ENCODE assay signal across 21 cellular contexts in genomic region chr2:201167546-201167945, GRCh38. TPM values are rescaled to one million over a fixed set of nuclear protein-coding genes. Genes with fewer than 3 reads are reported as not detected.
DNase-seq lines count a peak whose midpoint lies in the region; ATAC-seq and TF ChIP-seq lines count a peak whose summit lies in the region.
"Had no signal": no experiment of that assay in that cellular context is flagged by ENCODE, and none has a peak within 500 bp of the region (broad histone marks: within the 10 kb centered on the region; RNA-seq: fewer than 3 reads in every experiment).

No MANE protein-coding gene starts in this region.

- no peak for ATAC-seq in activated B cell treated with CpG ODN at 0.5 μM for 24 hours (ENCODE audit: low read depth)
- ATAC-seq in right cardiac atrium, result peak; percentile 6 to 8
- ATAC-seq in stimulated activated effector memory CD8-positive, alpha-beta T cell treated with anti-CD3 and anti-CD28 coated beads, Interleukin-12 subunit alpha, Interleukin-12 subunit beta, amount 100 ng/mL, for 72 hours, result peak; percentile 44
- no peak for ATAC-seq in GM21390 (IDR thresholded peaks at IDR 0.05; ENCODE audit: unreplicated experiment)
- ATAC-seq: CD8-positive, alpha-beta T cell had no signal

- 99% methylated on average over 3 of the region's 3 CpGs for WGBS in right cardiac atrium

- H3K27ac Mint-ChIP-seq in activated CD4-positive, alpha-beta memory T cell treated with anti-CD3 and anti-CD28 coated beads for 36 hours, result peak overlapping the region; percentile 19
- no peak overlapping the region for H3K27ac Mint-ChIP-seq in activated CD4-positive, alpha-beta memory T cell treated with anti-CD3 and anti-CD28 coated beads, Interleukin-2, amount 10 ng/mL, durations not matched to agents 7 days and 5 days
- H3K27ac Mint-ChIP-seq in activated B cell treated with CpG ODN at 0.5 μM for 24 hours, result peak overlapping the region; percentile 73
- peak overlapping the region; percentile 53 for H3K27ac Mint-ChIP-seq in stimulated activated effector memory CD8-positive, alpha-beta T cell treated with anti-CD3 and anti-CD28 coated beads, Interleukin-12 subunit alpha, Interleukin-12 subunit beta, amount 100 ng/mL, for 72 hours
- H3K27ac Mint-ChIP-seq: CD8-positive, alpha-beta T cell had no signal

- DNase-seq in activated CD4-positive, alpha-beta memory T cell treated with anti-CD3 and anti-CD28 coated beads for 36 hours, result no peak
- DNase-seq in activated CD4-positive, alpha-beta memory T cell treated with anti-CD3 and anti-CD28 coated beads, Interleukin-2, amount 10 ng/mL, durations not matched to agents 7 days and 5 days, result no peak
- DNase-seq in activated B cell treated with CpG ODN at 0.5 μM for 24 hours (no peak), right cardiac atrium (no peak), DMS153 treated with DMSO at 0.1 percent for 48 hours (lab: John Stamatoyannopoulos, UW; ENCODE audit: unreplicated experiment) (no peak), activated gamma-delta T cell treated with Interleukin-2 at 50 U/mL for 16 hours (no peak)
- no peak for DNase-seq in stimulated activated effector memory CD8-positive, alpha-beta T cell treated with anti-CD3 and anti-CD28 coated beads, Interleukin-12 subunit alpha, Interleukin-12 subunit beta, amount 100 ng/mL, for 72 hours (ENCODE audit: low spot score in 2 of 2)
- DNase-seq: BE2C; CD8-positive, alpha-beta T cell; DND-41; GOT3; NCI-H1436; NCI-H2029; NCI-H2171; NCI-H446; NCI-H69; NK-92 treated with Interleukin-12 subunit alpha and Interleukin-12 subunit beta, amount 100 ng/mL, for 24 hours; SIG-M5 had no signal

- TF ChIP-seq CTCF in activated B cell treated with CpG ODN at 0.5 μM for 24 hours (IDR thresholded peaks at IDR 0.05), result no peak

- peaks cover 47% of the 10 kb centered on the region for H3K9me3 Mint-ChIP-seq in activated CD4-positive, alpha-beta memory T cell treated with anti-CD3 and anti-CD28 coated beads for 36 hours
- H3K9me3 Mint-ChIP-seq in activated CD4-positive, alpha-beta memory T cell treated with anti-CD3 and anti-CD28 coated beads, Interleukin-2, amount 10 ng/mL, durations not matched to agents 7 days and 5 days, result peaks cover 2% of the 10 kb centered on the region
- H3K9me3 Mint-ChIP-seq in activated B cell treated with CpG ODN at 0.5 μM for 24 hours, result peaks cover 9% of the 10 kb centered on the region
- peaks cover 8% of the 10 kb centered on the region for H3K9me3 Mint-ChIP-seq in stimulated activated effector memory CD8-positive, alpha-beta T cell treated with anti-CD3 and anti-CD28 coated beads, Interleukin-12 subunit alpha, Interleukin-12 subunit beta, amount 100 ng/mL, for 72 hours

- H3K27ac ChIP-seq in right cardiac atrium (ENCODE audit: low read length), result no peak overlapping the region
- H3K27ac ChIP-seq: 22Rv1, HL-60 had no signal

- H3K9me3 ChIP-seq in right cardiac atrium (ENCODE audit: control insufficient read depth, low read length), result no peaks in the 10 kb centered on the region
- H3K9me3 ChIP-seq: BE2C had no signal

- CTCF ChIA-PET in activated CD4-positive, alpha-beta memory T cell treated with anti-CD3 and anti-CD28 coated beads for 36 hours (lab: Charles Lee), result interaction anchor here (1.0 kb wide), 1 partner anchor 10 kb away, joined by 3 read pairs; no protein-coding TSS in a partner anchor
- CTCF ChIA-PET in activated CD4-positive, alpha-beta memory T cell treated with anti-CD3 and anti-CD28 coated beads, Interleukin-2, amount 10 ng/mL, durations not matched to agents 7 days and 5 days (lab: Charles Lee), result interaction anchor here (1.3 kb wide), 1 partner anchor 10 kb away, joined by 3 read pairs; no protein-coding TSS in a partner anchor
- CTCF ChIA-PET in activated B cell treated with CpG ODN at 0.5 μM for 24 hours (lab: Charles Lee), result interaction anchor here (1.4 to 1.7 kb wide), 4 partner anchors 9 to 65 kb away, joined by 4 to 7 read pairs (median 6); no protein-coding TSS in a partner anchor

- intact Hi-C loops in activated CD4-positive, alpha-beta memory T cell treated with anti-CD3 and anti-CD28 coated beads for 36 hours (cut with micrococcal nuclease), result no loop called here
- intact Hi-C loops in activated B cell treated with CpG ODN at 0.5 μM for 24 hours (cut with micrococcal nuclease) (no loop called here), right cardiac atrium (cut with DNase I) (no loop called here)

- H3K4me1 ChIP-seq in right cardiac atrium (ENCODE audit: control insufficient read depth, insufficient read depth, low read length), result no peaks in the 10 kb centered on the region
- H3K4me1 ChIP-seq: BE2C had no signal

- POLR2A ChIA-PET in activated CD4-positive, alpha-beta memory T cell treated with anti-CD3 and anti-CD28 coated beads for 36 hours (lab: Charles Lee), result no interaction called here
- POLR2A ChIA-PET in activated CD4-positive, alpha-beta memory T cell treated with anti-CD3 and anti-CD28 coated beads, Interleukin-2, amount 10 ng/mL, durations not matched to agents 7 days and 5 days (lab: Charles Lee), result no interaction called here
- POLR2A ChIA-PET in activated B cell treated with CpG ODN at 0.5 μM for 24 hours (lab: Charles Lee), result interaction anchor here (1.5 to 4.1 kb wide), 2 partner anchors 9 to 50 kb away, joined by 3 to 31 read pairs; partner anchors contain the start of gene CFLAR

- no peaks in the 10 kb centered on the region for H3K27me3 ChIP-seq in right cardiac atrium (ENCODE audit: control insufficient read depth, insufficient read depth)
- H3K27me3 ChIP-seq: BE2C had no signal

- H3K4me3 ChIP-seq in right cardiac atrium (ENCODE audit: low read length), result no peak overlapping the region

- no peak overlapping the region for H3K4me3 Mint-ChIP-seq in activated CD4-positive, alpha-beta memory T cell treated with anti-CD3 and anti-CD28 coated beads for 36 hours
- H3K4me3 Mint-ChIP-seq in activated CD4-positive, alpha-beta memory T cell treated with anti-CD3 and anti-CD28 coated beads, Interleukin-2, amount 10 ng/mL, durations not matched to agents 7 days and 5 days, result no peak overlapping the region
- H3K4me3 Mint-ChIP-seq in activated B cell treated with CpG ODN at 0.5 μM for 24 hours, result peak overlapping the region; percentile 44
- H3K4me3 Mint-ChIP-seq in stimulated activated effector memory CD8-positive, alpha-beta T cell treated with anti-CD3 and anti-CD28 coated beads, Interleukin-12 subunit alpha, Interleukin-12 subunit beta, amount 100 ng/mL, for 72 hours, result no peak overlapping the region
- H3K4me3 Mint-ChIP-seq: CD8-positive, alpha-beta T cell had no signal

- H3K27me3 Mint-ChIP-seq in activated CD4-positive, alpha-beta memory T cell treated with anti-CD3 and anti-CD28 coated beads for 36 hours, result no peaks in the 10 kb centered on the region
- H3K27me3 Mint-ChIP-seq in activated CD4-positive, alpha-beta memory T cell treated with anti-CD3 and anti-CD28 coated beads, Interleukin-2, amount 10 ng/mL, durations not matched to agents 7 days and 5 days, result peaks cover 9% of the 10 kb centered on the region
- H3K27me3 Mint-ChIP-seq in activated B cell treated with CpG ODN at 0.5 μM for 24 hours, result no peaks in the 10 kb centered on the region

- H3K4me1 Mint-ChIP-seq in activated CD4-positive, alpha-beta memory T cell treated with anti-CD3 and anti-CD28 coated beads for 36 hours (ENCODE audit: low read depth), result peaks cover 4% of the 10 kb centered on the region
- no peaks in the 10 kb centered on the region for H3K4me1 Mint-ChIP-seq in activated CD4-positive, alpha-beta memory T cell treated with anti-CD3 and anti-CD28 coated beads, Interleukin-2, amount 10 ng/mL, durations not matched to agents 7 days and 5 days
- H3K4me1 Mint-ChIP-seq in activated B cell treated with CpG ODN at 0.5 μM for 24 hours, result peaks cover 32% of the 10 kb centered on the region
- H3K4me1 Mint-ChIP-seq in stimulated activated effector memory CD8-positive, alpha-beta T cell treated with anti-CD3 and anti-CD28 coated beads, Interleukin-12 subunit alpha, Interleukin-12 subunit beta, amount 100 ng/mL, for 72 hours, result peaks cover 10% of the 10 kb centered on the region

- peaks cover 46% of the 10 kb centered on the region for H3K36me3 Mint-ChIP-seq in activated CD4-positive, alpha-beta memory T cell treated with anti-CD3 and anti-CD28 coated beads for 36 hours
- H3K36me3 Mint-ChIP-seq in activated CD4-positive, alpha-beta memory T cell treated with anti-CD3 and anti-CD28 coated beads, Interleukin-2, amount 10 ng/mL, durations not matched to agents 7 days and 5 days (ENCODE audit: low read depth), result peaks cover 52% of the 10 kb centered on the region
- H3K36me3 Mint-ChIP-seq in activated B cell treated with CpG ODN at 0.5 μM for 24 hours (ENCODE audit: low read depth), result peaks cover 51% of the 10 kb centered on the region
- peaks cover 82% of the 10 kb centered on the region for H3K36me3 Mint-ChIP-seq in stimulated activated effector memory CD8-positive, alpha-beta T cell treated with anti-CD3 and anti-CD28 coated beads, Interleukin-12 subunit alpha, Interleukin-12 subunit beta, amount 100 ng/mL, for 72 hours

RNA-seq across cellular contexts. Expression of gene CASP10, which starts 15.4 kb away (rescaled TPM):
- 10 to 100 TPM; 15.9 to 16.7 TPM for total RNA-seq in activated CD4-positive, alpha-beta memory T cell treated with anti-CD3 and anti-CD28 coated beads for 36 hours
- total RNA-seq in activated CD4-positive, alpha-beta memory T cell treated with anti-CD3 and anti-CD28 coated beads, Interleukin-2, amount 10 ng/mL, durations not matched to agents 7 days and 5 days, result 10 to 100 TPM; 47.8 to 51.3 TPM
- 9.5 and 13.8 TPM in 2 replicates for total RNA-seq in activated B cell treated with CpG ODN at 0.5 μM for 24 hours
- total RNA-seq in right cardiac atrium, result 1 to 10 TPM; 5.3 to 6.8 (median 5.8) TPM
- 3.6 TPM for polyA plus RNA-seq in right cardiac atrium

RNA-seq across cellular contexts. Expression of gene CFLAR, which starts 51.6 kb away (rescaled TPM):
- total RNA-seq in activated CD4-positive, alpha-beta memory T cell treated with anti-CD3 and anti-CD28 coated beads for 36 hours, result 100 to 1,000 TPM; 325 to 343 TPM
- 100 to 1,000 TPM; 192 to 196 TPM for total RNA-seq in activated CD4-positive, alpha-beta memory T cell treated with anti-CD3 and anti-CD28 coated beads, Interleukin-2, amount 10 ng/mL, durations not matched to agents 7 days and 5 days
- total RNA-seq in activated B cell treated with CpG ODN at 0.5 μM for 24 hours (274 and 320 TPM in 2 replicates), right cardiac atrium (100 to 1,000 TPM; 232 to 310 (median 267) TPM)
- 134 TPM for polyA plus RNA-seq in right cardiac atrium

Comparison
In these comparisons a context has a peak if more than half of its experiments do, and no peak if none do; other contexts are left out.
1. ATAC-seq: peak in right cardiac atrium (2 of 2) and stimulated activated effector memory CD8-positive, alpha-beta T cell treated with anti-CD3 and anti-CD28 coated beads, Interleukin-12 subunit alpha, Interleukin-12 subunit beta, amount 100 ng/mL, for 72 hours (single experiment); none in activated B cell treated with CpG ODN at 0.5 μM for 24 hours (single experiment) and GM21390 (single experiment).